1 cellular context compared by ENCODE assay signal in the genomic region with DNA sequence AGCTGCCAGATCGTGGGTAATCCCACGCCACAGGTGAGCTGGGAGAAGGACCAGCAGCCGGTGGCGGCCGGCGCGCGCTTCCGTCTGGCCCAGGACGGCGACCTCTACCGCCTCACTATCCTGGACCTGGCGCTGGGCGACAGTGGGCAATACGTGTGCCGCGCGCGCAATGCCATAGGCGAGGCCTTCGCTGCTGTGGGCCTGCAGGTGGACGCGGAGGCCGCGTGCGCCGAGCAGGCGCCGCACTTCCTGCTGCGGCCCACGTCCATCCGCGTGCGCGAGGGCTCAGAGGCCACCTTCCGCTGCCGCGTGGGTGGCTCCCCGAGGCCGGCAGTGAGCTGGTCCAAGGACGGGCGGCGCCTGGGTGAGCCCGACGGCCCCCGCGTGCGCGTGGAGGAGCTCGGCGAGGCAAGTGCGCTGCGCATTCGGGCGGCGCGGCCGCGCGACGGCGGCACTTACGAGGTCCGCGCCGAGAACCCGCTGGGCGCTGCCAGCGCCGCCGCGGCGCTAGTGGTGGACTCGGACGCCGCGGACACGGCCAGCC.
TF ChIP-seq lines count a peak whose summit lies in the region.

No MANE protein-coding gene starts in this region.

TF ChIP-seq in GM23338, 12 proteins besides CTCF, POLR2A, EP300 and RAD21:
- TF ChIP-seq, protein P1, sequence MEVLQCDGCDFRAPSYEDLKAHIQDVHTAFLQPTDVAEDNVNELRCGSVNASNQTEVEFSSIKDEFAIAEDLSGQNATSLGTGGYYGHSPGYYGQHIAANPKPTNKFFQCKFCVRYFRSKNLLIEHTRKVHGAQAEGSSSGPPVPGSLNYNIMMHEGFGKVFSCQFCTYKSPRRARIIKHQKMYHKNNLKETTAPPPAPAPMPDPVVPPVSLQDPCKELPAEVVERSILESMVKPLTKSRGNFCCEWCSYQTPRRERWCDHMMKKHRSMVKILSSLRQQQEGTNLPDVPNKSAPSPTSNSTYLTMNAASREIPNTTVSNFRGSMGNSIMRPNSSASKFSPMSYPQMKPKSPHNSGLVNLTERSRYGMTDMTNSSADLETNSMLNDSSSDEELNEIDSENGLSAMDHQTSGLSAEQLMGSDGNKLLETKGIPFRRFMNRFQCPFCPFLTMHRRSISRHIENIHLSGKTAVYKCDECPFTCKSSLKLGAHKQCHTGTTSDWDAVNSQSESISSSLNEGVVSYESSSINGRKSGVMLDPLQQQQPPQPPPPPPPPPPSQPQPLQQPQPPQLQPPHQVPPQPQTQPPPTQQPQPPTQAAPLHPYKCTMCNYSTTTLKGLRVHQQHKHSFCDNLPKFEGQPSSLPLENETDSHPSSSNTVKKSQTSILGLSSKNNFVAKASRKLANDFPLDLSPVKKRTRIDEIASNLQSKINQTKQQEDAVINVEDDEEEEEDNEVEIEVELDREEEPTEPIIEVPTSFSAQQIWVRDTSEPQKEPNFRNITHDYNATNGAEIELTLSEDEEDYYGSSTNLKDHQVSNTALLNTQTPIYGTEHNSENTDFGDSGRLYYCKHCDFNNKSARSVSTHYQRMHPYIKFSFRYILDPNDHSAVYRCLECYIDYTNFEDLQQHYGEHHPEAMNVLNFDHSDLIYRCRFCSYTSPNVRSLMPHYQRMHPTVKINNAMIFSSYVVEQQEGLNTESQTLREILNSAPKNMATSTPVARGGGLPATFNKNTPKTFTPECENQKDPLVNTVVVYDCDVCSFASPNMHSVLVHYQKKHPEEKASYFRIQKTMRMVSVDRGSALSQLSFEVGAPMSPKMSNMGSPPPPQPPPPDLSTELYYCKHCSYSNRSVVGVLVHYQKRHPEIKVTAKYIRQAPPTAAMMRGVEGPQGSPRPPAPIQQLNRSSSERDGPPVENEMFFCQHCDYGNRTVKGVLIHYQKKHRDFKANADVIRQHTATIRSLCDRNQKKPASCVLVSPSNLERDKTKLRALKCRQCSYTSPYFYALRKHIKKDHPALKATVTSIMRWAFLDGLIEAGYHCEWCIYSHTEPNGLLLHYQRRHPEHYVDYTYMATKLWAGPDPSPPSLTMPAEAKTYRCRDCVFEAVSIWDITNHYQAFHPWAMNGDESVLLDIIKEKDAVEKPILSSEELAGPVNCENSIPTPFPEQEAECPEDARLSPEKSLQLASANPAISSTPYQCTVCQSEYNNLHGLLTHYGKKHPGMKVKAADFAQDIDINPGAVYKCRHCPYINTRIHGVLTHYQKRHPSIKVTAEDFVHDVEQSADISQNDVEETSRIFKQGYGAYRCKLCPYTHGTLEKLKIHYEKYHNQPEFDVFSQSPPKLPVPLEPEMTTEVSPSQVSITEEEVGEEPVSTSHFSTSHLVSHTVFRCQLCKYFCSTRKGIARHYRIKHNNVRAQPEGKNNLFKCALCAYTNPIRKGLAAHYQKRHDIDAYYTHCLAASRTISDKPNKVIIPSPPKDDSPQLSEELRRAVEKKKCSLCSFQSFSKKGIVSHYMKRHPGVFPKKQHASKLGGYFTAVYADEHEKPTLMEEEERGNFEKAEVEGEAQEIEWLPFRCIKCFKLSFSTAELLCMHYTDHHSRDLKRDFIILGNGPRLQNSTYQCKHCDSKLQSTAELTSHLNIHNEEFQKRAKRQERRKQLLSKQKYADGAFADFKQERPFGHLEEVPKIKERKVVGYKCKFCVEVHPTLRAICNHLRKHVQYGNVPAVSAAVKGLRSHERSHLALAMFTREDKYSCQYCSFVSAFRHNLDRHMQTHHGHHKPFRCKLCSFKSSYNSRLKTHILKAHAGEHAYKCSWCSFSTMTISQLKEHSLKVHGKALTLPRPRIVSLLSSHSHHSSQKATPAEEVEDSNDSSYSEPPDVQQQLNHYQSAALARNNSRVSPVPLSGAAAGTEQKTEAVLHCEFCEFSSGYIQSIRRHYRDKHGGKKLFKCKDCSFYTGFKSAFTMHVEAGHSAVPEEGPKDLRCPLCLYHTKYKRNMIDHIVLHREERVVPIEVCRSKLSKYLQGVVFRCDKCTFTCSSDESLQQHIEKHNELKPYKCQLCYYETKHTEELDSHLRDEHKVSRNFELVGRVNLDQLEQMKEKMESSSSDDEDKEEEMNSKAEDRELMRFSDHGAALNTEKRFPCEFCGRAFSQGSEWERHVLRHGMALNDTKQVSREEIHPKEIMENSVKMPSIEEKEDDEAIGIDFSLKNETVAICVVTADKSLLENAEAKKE (CRISPR knock-in tag; IDR thresholded peaks at IDR 0.05) = no peak
- TF ChIP-seq ZNF331 (CRISPR knock-in tag; IDR thresholded peaks at IDR 0.05; ENCODE audit: low read depth) (no peak), NANOG (IDR thresholded peaks at IDR 0.05; ENCODE audit: borderline replicate concordance) (no peak), JUNB (IDR thresholded peaks at IDR 0.05; ENCODE audit: unreplicated experiment) (no peak), POLR2AphosphoS5 (IDR thresholded peaks at IDR 0.05; ENCODE audit: low read depth) (no peak), EZH2phosphoT487 (IDR thresholded peaks at IDR 0.05; ENCODE audit: unreplicated experiment) (no peak), EZH2 (IDR thresholded peaks at IDR 0.05; ENCODE audit: low read depth, unreplicated experiment) (no peak), CREB1 (CRISPR knock-in tag; IDR thresholded peaks at IDR 0.05; ENCODE audit: low read depth) (no peak), STAT1 (IDR thresholded peaks at IDR 0.05; ENCODE audit: unreplicated experiment) (no peak), ZNF114 (CRISPR knock-in tag; IDR thresholded peaks at IDR 0.05) (no peak)
- TF ChIP-seq, protein P2, sequence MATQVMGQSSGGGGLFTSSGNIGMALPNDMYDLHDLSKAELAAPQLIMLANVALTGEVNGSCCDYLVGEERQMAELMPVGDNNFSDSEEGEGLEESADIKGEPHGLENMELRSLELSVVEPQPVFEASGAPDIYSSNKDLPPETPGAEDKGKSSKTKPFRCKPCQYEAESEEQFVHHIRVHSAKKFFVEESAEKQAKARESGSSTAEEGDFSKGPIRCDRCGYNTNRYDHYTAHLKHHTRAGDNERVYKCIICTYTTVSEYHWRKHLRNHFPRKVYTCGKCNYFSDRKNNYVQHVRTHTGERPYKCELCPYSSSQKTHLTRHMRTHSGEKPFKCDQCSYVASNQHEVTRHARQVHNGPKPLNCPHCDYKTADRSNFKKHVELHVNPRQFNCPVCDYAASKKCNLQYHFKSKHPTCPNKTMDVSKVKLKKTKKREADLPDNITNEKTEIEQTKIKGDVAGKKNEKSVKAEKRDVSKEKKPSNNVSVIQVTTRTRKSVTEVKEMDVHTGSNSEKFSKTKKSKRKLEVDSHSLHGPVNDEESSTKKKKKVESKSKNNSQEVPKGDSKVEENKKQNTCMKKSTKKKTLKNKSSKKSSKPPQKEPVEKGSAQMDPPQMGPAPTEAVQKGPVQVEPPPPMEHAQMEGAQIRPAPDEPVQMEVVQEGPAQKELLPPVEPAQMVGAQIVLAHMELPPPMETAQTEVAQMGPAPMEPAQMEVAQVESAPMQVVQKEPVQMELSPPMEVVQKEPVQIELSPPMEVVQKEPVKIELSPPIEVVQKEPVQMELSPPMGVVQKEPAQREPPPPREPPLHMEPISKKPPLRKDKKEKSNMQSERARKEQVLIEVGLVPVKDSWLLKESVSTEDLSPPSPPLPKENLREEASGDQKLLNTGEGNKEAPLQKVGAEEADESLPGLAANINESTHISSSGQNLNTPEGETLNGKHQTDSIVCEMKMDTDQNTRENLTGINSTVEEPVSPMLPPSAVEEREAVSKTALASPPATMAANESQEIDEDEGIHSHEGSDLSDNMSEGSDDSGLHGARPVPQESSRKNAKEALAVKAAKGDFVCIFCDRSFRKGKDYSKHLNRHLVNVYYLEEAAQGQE (IDR thresholded peaks at IDR 0.05; ENCODE audit: unreplicated experiment) = no peak
- TF ChIP-seq, protein P3, sequence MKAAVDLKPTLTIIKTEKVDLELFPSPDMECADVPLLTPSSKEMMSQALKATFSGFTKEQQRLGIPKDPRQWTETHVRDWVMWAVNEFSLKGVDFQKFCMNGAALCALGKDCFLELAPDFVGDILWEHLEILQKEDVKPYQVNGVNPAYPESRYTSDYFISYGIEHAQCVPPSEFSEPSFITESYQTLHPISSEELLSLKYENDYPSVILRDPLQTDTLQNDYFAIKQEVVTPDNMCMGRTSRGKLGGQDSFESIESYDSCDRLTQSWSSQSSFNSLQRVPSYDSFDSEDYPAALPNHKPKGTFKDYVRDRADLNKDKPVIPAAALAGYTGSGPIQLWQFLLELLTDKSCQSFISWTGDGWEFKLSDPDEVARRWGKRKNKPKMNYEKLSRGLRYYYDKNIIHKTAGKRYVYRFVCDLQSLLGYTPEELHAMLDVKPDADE (IDR thresholded peaks at IDR 0.05) = no peak
